8 cellular contexts compared by ENCODE assay signal in genomic region chr19:49142866-49143335, GRCh38. TPM values are rescaled to one million over a fixed set of nuclear protein-coding genes. Genes with fewer than 3 reads are reported as not detected.
DNase-seq lines count a peak whose midpoint lies in the region; ATAC-seq and TF ChIP-seq lines count a peak whose summit lies in the region.

No MANE protein-coding gene starts in this region.

- H3K4me3 ChIP-seq in lower lobe of right lung = peak overlapping the region; percentile 54

- peak overlapping the region; percentile 57 to 59 for H3K4me3 Mint-ChIP-seq in effector memory CD8-positive, alpha-beta T cell

- no peaks in the 10 kb centered on the region for H3K36me3 Mint-ChIP-seq in effector memory CD8-positive, alpha-beta T cell (ENCODE audit: insufficient read depth)

- H3K27ac ChIP-seq in lower lobe of right lung = no peak overlapping the region

- H3K36me3 ChIP-seq in lower lobe of right lung = no peaks in the 10 kb centered on the region

- TF ChIP-seq CTCF in lower lobe of right lung (IDR thresholded peaks at IDR 0.05) = no peak

- peaks cover 15 to 18% of the 10 kb centered on the region in 2 donors for H3K4me1 Mint-ChIP-seq in effector memory CD8-positive, alpha-beta T cell (ENCODE audit: low read depth in 2 of 2)

- H3K27me3 ChIP-seq in lower lobe of right lung (ENCODE audit: low read depth) = no peaks in the 10 kb centered on the region

- H3K4me1 ChIP-seq in lower lobe of right lung = peaks cover 25% of the 10 kb centered on the region

- peak; percentile 51 for DNase-seq in activated gamma-delta T cell treated with Interleukin-2 at 50 U/mL for 16 hours
- DNase-seq in activated gamma-delta T cell (lab: John Stamatoyannopoulos, UW) = no peak
- peak; percentile 76 for DNase-seq in NCI-H146 (lab: John Stamatoyannopoulos, UW)
- peak; percentile 21 to 48 for DNase-seq in activated CD4-positive, alpha-beta T cell treated with anti-CD3 and anti-CD28 coated beads, Interleukin-2, amount 50 U/mL, for 24 hours (ENCODE audit: low read depth in 1 of 2, low spot score in 1 of 2)
- DNase-seq in effector memory CD8-positive, alpha-beta T cell = no peak
- DNase-seq in lower lobe of right lung = peak; percentile 91
- DNase-seq in stimulated activated CD4-positive, alpha-beta T cell treated with anti-CD3 and anti-CD28 coated beads, TNF-alpha, amount 100 ng/mL, for 4 hours (ENCODE audit: low read depth in 3 of 3) = peak in 2 of 3 experiments; percentile 27 to 41

- intact Hi-C loops in lower lobe of right lung (cut with DNase I) = no loop called here

- H3K27ac Mint-ChIP-seq in effector memory CD8-positive, alpha-beta T cell = no peak overlapping the region

- peaks cover 43 to 47% of the 10 kb centered on the region in 2 donors for H3K27me3 Mint-ChIP-seq in effector memory CD8-positive, alpha-beta T cell

- no peaks in the 10 kb centered on the region for H3K9me3 Mint-ChIP-seq in effector memory CD8-positive, alpha-beta T cell

- no peaks in the 10 kb centered on the region for H3K9me3 ChIP-seq in lower lobe of right lung

- peak; percentile 61 for ATAC-seq in effector memory CD8-positive, alpha-beta T cell (replicated peaks)
- peak; percentile 97 to 98 for ATAC-seq in lower lobe of right lung
- ATAC-seq in GM21515 (IDR thresholded peaks at IDR 0.05; ENCODE audit: unreplicated experiment) = no peak

RNA-seq across cellular contexts. Expression of gene HRC, which starts 12.3 kb away (rescaled TPM):
- total RNA-seq in lower lobe of right lung = 1.8 TPM

RNA-seq across cellular contexts. Expression of gene TRPM4, which starts 14.7 kb away (rescaled TPM):
- 51.6 TPM for total RNA-seq in lower lobe of right lung

RNA-seq across cellular contexts. Expression of gene PPFIA3, which starts 23.6 kb away (rescaled TPM):
- 4.3 TPM for total RNA-seq in lower lobe of right lung

RNA-seq across cellular contexts. Expression of gene C19orf73, which starts 24.0 kb away (rescaled TPM):
- 1.4 TPM for total RNA-seq in lower lobe of right lung

RNA-seq across cellular contexts. Expression of gene LIN7B, which starts 28.7 kb away (rescaled TPM):
- 10.6 TPM for total RNA-seq in lower lobe of right lung

Comparison
In these comparisons a context has a peak if more than half of its experiments do, and no peak if none do; other contexts are left out.
1. DNase-seq: peak in activated gamma-delta T cell treated with Interleukin-2 at 50 U/mL for 16 hours (single experiment), NCI-H146 (single experiment), activated CD4-positive, alpha-beta T cell treated with anti-CD3 and anti-CD28 coated beads, Interleukin-2, amount 50 U/mL, for 24 hours (2 of 2), lower lobe of right lung (single experiment) and stimulated activated CD4-positive, alpha-beta T cell treated with anti-CD3 and anti-CD28 coated beads, TNF-alpha, amount 100 ng/mL, for 4 hours (2 of 3); none in activated gamma-delta T cell (single experiment) and effector memory CD8-positive, alpha-beta T cell (0 of 3).